ENCODE assay signal across 17 cellular contexts in the genomic region with DNA sequence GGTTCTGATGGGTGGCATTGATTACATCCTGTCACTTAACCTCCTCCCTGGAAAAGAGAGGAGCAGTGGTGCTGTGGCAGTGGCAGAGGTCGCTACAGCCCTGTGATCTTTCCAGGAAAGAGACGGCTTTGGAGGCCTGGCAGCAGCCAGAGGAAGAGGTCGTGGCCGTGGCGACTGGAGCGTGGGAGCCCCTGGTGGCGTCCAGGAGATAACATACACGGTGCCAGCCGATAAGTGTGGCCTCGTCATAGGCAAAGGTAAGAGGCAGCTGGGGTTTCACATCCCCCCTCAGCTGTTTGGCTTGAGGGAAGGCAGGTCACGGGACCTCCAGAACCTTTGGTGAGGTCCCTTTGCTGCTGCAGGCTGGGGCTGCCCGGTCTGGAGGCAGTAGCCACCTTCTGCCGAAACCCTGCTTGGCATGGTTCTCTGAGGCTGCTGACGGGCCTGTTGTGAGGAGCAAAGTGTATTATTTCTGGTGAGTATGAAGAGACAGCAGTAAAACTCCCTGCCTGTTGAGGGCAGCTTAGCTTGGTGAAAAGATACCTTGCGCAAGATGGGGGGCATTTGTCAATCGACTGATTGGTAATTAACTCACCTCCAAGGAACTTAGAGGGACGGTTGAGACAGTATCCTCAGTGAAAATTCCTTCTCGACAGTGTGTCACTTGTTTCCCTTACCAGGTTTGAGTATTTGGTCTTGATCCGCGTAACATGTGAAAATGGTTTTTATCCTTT. TPM values are rescaled to one million over a fixed set of nuclear protein-coding genes. Genes with fewer than 3 reads are reported as not detected.
DNase-seq lines count a peak whose midpoint lies in the region; ATAC-seq and TF ChIP-seq lines count a peak whose summit lies in the region.
"Had no signal": no experiment of that assay in that cellular context is flagged by ENCODE, and none has a peak within 500 bp of the region (broad histone marks: within the 10 kb centered on the region; RNA-seq: fewer than 3 reads in every experiment).

No MANE protein-coding gene starts in this region.

- no peaks in the 10 kb centered on the region for H3K4me1 ChIP-seq in testis
- no peaks in the 10 kb centered on the region for H3K4me1 ChIP-seq in ovary (ENCODE audit: insufficient read depth)
- H3K4me1 ChIP-seq: transverse colon had no signal

- H3K4me3 Mint-ChIP-seq in activated naive CD8-positive, alpha-beta T cell treated with anti-CD3 and anti-CD28 coated beads, Interleukin-2, amount 50 U/mL, for 24 hours: no peak overlapping the region
- H3K4me3 Mint-ChIP-seq: activated CD8-positive, alpha-beta T cell treated with anti-CD3 and anti-CD28 coated beads for 36 hours; CD8-positive, alpha-beta T cell had no signal

- H3K27me3 ChIP-seq in WERI-Rb-1 (ENCODE audit: insufficient read depth, low read depth, severe bottlenecking) (no peaks in the 10 kb centered on the region), testis (no peaks in the 10 kb centered on the region), ovary (no peaks in the 10 kb centered on the region)
- H3K27me3 ChIP-seq: transverse colon had no signal

- TF ChIP-seq CTCF in WERI-Rb-1 (IDR thresholded peaks at IDR 0.05; ENCODE audit: low read depth, low read length): peak; percentile 41
- TF ChIP-seq CTCF in testis (IDR thresholded peaks at IDR 0.05): no peak
- TF ChIP-seq CTCF in ovary (IDR thresholded peaks at IDR 0.05): no peak

- TF ChIP-seq POLR2A in testis (IDR thresholded peaks at IDR 0.05) (no peak), ovary (IDR thresholded peaks at IDR 0.05) (no peak)

- H3K36me3 ChIP-seq in WERI-Rb-1 (peaks cover 96% of the 10 kb centered on the region), testis (ENCODE audit: low read depth, missing control alignments) (peaks cover 4% of the 10 kb centered on the region), ovary (no peaks in the 10 kb centered on the region)

- 70 to 72% methylated on average over 13 to 20 of the region's 20 CpGs for WGBS in testis, 2 donors
- WGBS in ovary, 3 donors: 75 to 79% (median 77%) methylated on average over 20 of the region's 20 CpGs

- H3K4me3 ChIP-seq in WERI-Rb-1 (ENCODE audit: low read depth, low read length) (no peak overlapping the region), testis (no peak overlapping the region), ovary (no peak overlapping the region)
- H3K4me3 ChIP-seq: coronary artery, transverse colon had no signal

- H3K27ac ChIP-seq in WERI-Rb-1 (no peak overlapping the region), testis (no peak overlapping the region), ovary (no peak overlapping the region)
- H3K27ac ChIP-seq: coronary artery, transverse colon had no signal

- H3K4me1 Mint-ChIP-seq in activated naive CD8-positive, alpha-beta T cell treated with anti-CD3 and anti-CD28 coated beads, Interleukin-2, amount 50 U/mL, for 24 hours: no peaks in the 10 kb centered on the region

- intact Hi-C loops in left ventricle myocardium superior (cut with micrococcal nuclease) (no loop called here), testis (cut with DNase I; ENCODE audit: low total_unique reads) (no loop called here), ovary (cut with DNase I) (no loop called here)

- H3K27me3 Mint-ChIP-seq in activated naive CD8-positive, alpha-beta T cell treated with anti-CD3 and anti-CD28 coated beads, Interleukin-2, amount 50 U/mL, for 24 hours: no peaks in the 10 kb centered on the region
- H3K27me3 Mint-ChIP-seq: activated CD8-positive, alpha-beta T cell treated with anti-CD3 and anti-CD28 coated beads for 36 hours had no signal

- DNase-seq in NCI-H82 (lab: John Stamatoyannopoulos, UW) (peak; percentile 17), NCI-H82 treated with DMSO at 0.1 percent for 48 hours (lab: John Stamatoyannopoulos, UW; ENCODE audit: unreplicated experiment) (no peak), WERI-Rb-1 (peak; percentile 31), left ventricle myocardium superior (peak; percentile 52), testis (peak; percentile 72), ovary (no peak)
- DNase-seq in activated naive CD8-positive, alpha-beta T cell treated with anti-CD3 and anti-CD28 coated beads, Interleukin-2, amount 50 U/mL, for 24 hours: no peak
- DNase-seq in activated naive CD4-positive, alpha-beta T cell treated with anti-CD3 and anti-CD28 coated beads, Interleukin-2, amount 50 U/mL, for 16 hours: no peak
- DNase-seq: activated CD8-positive, alpha-beta T cell treated with anti-CD3 and anti-CD28 coated beads for 36 hours; CD8-positive, alpha-beta T cell; KG1; NCI-H1048; NCI-H226; transverse colon had no signal

- H3K9me3 Mint-ChIP-seq in activated naive CD8-positive, alpha-beta T cell treated with anti-CD3 and anti-CD28 coated beads, Interleukin-2, amount 50 U/mL, for 24 hours: no peaks in the 10 kb centered on the region
- H3K9me3 Mint-ChIP-seq: activated CD8-positive, alpha-beta T cell treated with anti-CD3 and anti-CD28 coated beads for 36 hours; activated T-helper 2 cell treated with anti-CD3 and anti-CD28 coated beads, Interferon-gamma antibody, Interleukin-2, Interleukin-4, amounts not matched to agents 10 μg/mL and 5 μg/mL and 100 μg/mL, durations not matched to agents 14 hours and 24 hours and 36 hours; CD8-positive, alpha-beta T cell had no signal

- H3K9me3 ChIP-seq in WERI-Rb-1 (ENCODE audit: severe bottlenecking): no peaks in the 10 kb centered on the region
- no peaks in the 10 kb centered on the region for H3K9me3 ChIP-seq in testis
- H3K9me3 ChIP-seq in ovary: no peaks in the 10 kb centered on the region
- H3K9me3 ChIP-seq: transverse colon had no signal

- peak; percentile 55 for ATAC-seq in left ventricle myocardium superior
- no peak for ATAC-seq in activated naive CD8-positive, alpha-beta T cell treated with anti-CD3 and anti-CD28 coated beads, Interleukin-2, amount 50 U/mL, for 24 hours
- ATAC-seq: activated CD8-positive, alpha-beta T cell treated with anti-CD3 and anti-CD28 coated beads for 36 hours; CD8-positive, alpha-beta T cell had no signal

- peaks cover 36% of the 10 kb centered on the region for H3K36me3 Mint-ChIP-seq in activated naive CD8-positive, alpha-beta T cell treated with anti-CD3 and anti-CD28 coated beads, Interleukin-2, amount 50 U/mL, for 24 hours (ENCODE audit: low read depth)

- no peak overlapping the region for H3K27ac Mint-ChIP-seq in activated naive CD8-positive, alpha-beta T cell treated with anti-CD3 and anti-CD28 coated beads, Interleukin-2, amount 50 U/mL, for 24 hours
- H3K27ac Mint-ChIP-seq: activated CD8-positive, alpha-beta T cell treated with anti-CD3 and anti-CD28 coated beads for 36 hours; activated T-helper 2 cell treated with anti-CD3 and anti-CD28 coated beads, Interferon-gamma antibody, Interleukin-2, Interleukin-4, amounts not matched to agents 10 μg/mL and 5 μg/mL and 100 μg/mL, durations not matched to agents 14 hours and 24 hours and 36 hours; CD8-positive, alpha-beta T cell had no signal

- TF ChIP-seq EP300 in ovary (IDR thresholded peaks at IDR 0.05): no peak

RNA-seq across cellular contexts. Expression of a gene that starts 38.0 kb away (rescaled TPM):
- total RNA-seq in left ventricle myocardium superior (not detected), testis (under 1 TPM; 0.68 to 0.71 TPM), ovary (not detected)
- polyA plus RNA-seq in testis (ENCODE audit: insufficient read depth, low read depth, low replicate concordance) (0.32 TPM), ovary (not detected)
- total RNA-seq: CD8-positive, alpha-beta T cell; epithelial cell of proximal tubule; transverse colon had no signal

RNA-seq across cellular contexts. Expression of a gene that starts 47.0 kb away (rescaled TPM):
- total RNA-seq in left ventricle myocardium superior: 24.1 TPM
- 10 to 100 TPM; 85.3 to 88.7 TPM for total RNA-seq in testis
- polyA plus RNA-seq in testis (ENCODE audit: insufficient read depth, low read depth, low replicate concordance): 59.4 TPM
- total RNA-seq in ovary: 10 to 100 TPM; 15.5 to 54.3 (median 48.2) TPM
- polyA plus RNA-seq in ovary: 10 to 100 TPM; 37.0 to 39.0 TPM

Comparison
In these comparisons a context has a peak if more than half of its experiments do, and no peak if none do; other contexts are left out.
1. DNase-seq: peak in NCI-H82 (single experiment), WERI-Rb-1 (single experiment), left ventricle myocardium superior (single experiment) and testis (single experiment); none in NCI-H82 treated with DMSO at 0.1 percent for 48 hours (single experiment), activated naive CD8-positive, alpha-beta T cell treated with anti-CD3 and anti-CD28 coated beads, Interleukin-2, amount 50 U/mL, for 24 hours (single experiment), ovary (0 of 5) and activated naive CD4-positive, alpha-beta T cell treated with anti-CD3 and anti-CD28 coated beads, Interleukin-2, amount 50 U/mL, for 16 hours (single experiment).